ENCODE assay signal across 8 cellular contexts in genomic region chr11:31487848-31488247, GRCh38. TPM values are rescaled to one million over a fixed set of nuclear protein-coding genes. Genes with fewer than 3 reads are reported as not detected.
DNase-seq lines count a peak whose midpoint lies in the region; ATAC-seq and TF ChIP-seq lines count a peak whose summit lies in the region.

No MANE protein-coding gene starts in this region.

- peaks cover 0 to 8% (median 7%) of the 10 kb centered on the region in 4 donors for H3K4me1 ChIP-seq in esophagus muscularis mucosa

- H3K4me3 Mint-ChIP-seq in activated T-cell treated with anti-CD3 and anti-CD28 coated beads, Interleukin-2, amount 50 U/mL, for 72 hours, result no peak overlapping the region

- no peak for TF ChIP-seq EP300 in esophagus muscularis mucosa (IDR thresholded peaks at IDR 0.05)

- H3K9me3 Mint-ChIP-seq in activated T-cell treated with anti-CD3 and anti-CD28 coated beads, Interleukin-2, amount 50 U/mL, for 72 hours, result no peaks in the 10 kb centered on the region

- ATAC-seq in GM18907 (IDR thresholded peaks at IDR 0.05; ENCODE audit: unreplicated experiment) (peak; percentile 78), GM19324 (IDR thresholded peaks at IDR 0.05; ENCODE audit: low FRiP score, unreplicated experiment) (no peak)
- ATAC-seq in activated T-cell treated with anti-CD3 and anti-CD28 coated beads, Interleukin-2, amount 50 U/mL, for 72 hours (replicated peaks in 1 of 2), result no peak

- 35% methylated on average over 1 of the region's 1 CpG for WGBS in esophagus muscularis mucosa

- no peak overlapping the region for H3K27ac Mint-ChIP-seq in activated T-cell treated with anti-CD3 and anti-CD28 coated beads, Interleukin-2, amount 50 U/mL, for 72 hours

- intact Hi-C loops in esophagus muscularis mucosa (cut with DNase I), result no loop called here

- H3K27ac ChIP-seq in esophagus muscularis mucosa (replicated peaks in 1 of 4), result no peak overlapping the region

- no peaks in the 10 kb centered on the region for H3K9me3 ChIP-seq in esophagus muscularis mucosa

- DNase-seq in AML-193 (lab: John Stamatoyannopoulos, UW), result peak; percentile 38 to 52
- peak; percentile 23 for DNase-seq in NCI-H526 treated with DMSO at 0.1 percent for 48 hours (lab: John Stamatoyannopoulos, UW)
- DNase-seq in esophagus muscularis mucosa (ENCODE audit: extremely low spot score), result no peak
- peak; percentile 72 for DNase-seq in renal cortical epithelial cell (ENCODE audit: low read depth)
- DNase-seq in central memory CD4-positive, alpha-beta T cell, result no peak
- no peak for DNase-seq in activated T-cell treated with anti-CD3 and anti-CD28 coated beads, Interleukin-2, amount 50 U/mL, for 72 hours

- no peak for TF ChIP-seq POLR2A in esophagus muscularis mucosa (IDR thresholded peaks at IDR 0.05; ENCODE audit: low read depth)

- H3K36me3 Mint-ChIP-seq in activated T-cell treated with anti-CD3 and anti-CD28 coated beads, Interleukin-2, amount 50 U/mL, for 72 hours (ENCODE audit: insufficient read depth in 2 of 2), result peaks cover 2 to 3% of the 10 kb centered on the region in 2 donors

- peak; percentile 25 to 33 (median 29) for TF ChIP-seq CTCF in esophagus muscularis mucosa (IDR thresholded peaks at IDR 0.05)

- no peaks in the 10 kb centered on the region for H3K27me3 ChIP-seq in esophagus muscularis mucosa

- H3K36me3 ChIP-seq in esophagus muscularis mucosa, result no peaks in the 10 kb centered on the region

- no peak overlapping the region for H3K4me3 ChIP-seq in esophagus muscularis mucosa

- H3K4me1 Mint-ChIP-seq in activated T-cell treated with anti-CD3 and anti-CD28 coated beads, Interleukin-2, amount 50 U/mL, for 72 hours (ENCODE audit: low read depth), result peaks cover 15% of the 10 kb centered on the region

- no peaks in the 10 kb centered on the region for H3K27me3 Mint-ChIP-seq in activated T-cell treated with anti-CD3 and anti-CD28 coated beads, Interleukin-2, amount 50 U/mL, for 72 hours (ENCODE audit: low read depth)

RNA-seq across cellular contexts. Expression of gene IMMP1L, which starts 21.6 kb away (rescaled TPM):
- total RNA-seq in esophagus muscularis mucosa (10 to 100 TPM; 27.8 to 49.8 (median 40.1) TPM), renal cortical epithelial cell (10.6 and 11.6 TPM in 2 replicates)
- 10 to 100 TPM; 27.0 to 33.3 TPM for total RNA-seq in activated T-cell treated with anti-CD3 and anti-CD28 coated beads, Interleukin-2, amount 50 U/mL, for 72 hours

RNA-seq across cellular contexts. Expression of gene ELP4, which starts 21.7 kb away (rescaled TPM):
- total RNA-seq in esophagus muscularis mucosa (10 to 100 TPM; 18.1 to 25.5 (median 19.2) TPM), renal cortical epithelial cell (22.4 and 29.7 TPM in 2 replicates)
- 10 to 100 TPM; 22.7 to 30.0 TPM for total RNA-seq in activated T-cell treated with anti-CD3 and anti-CD28 coated beads, Interleukin-2, amount 50 U/mL, for 72 hours

Comparison
In these comparisons a context has a peak if more than half of its experiments do, and no peak if none do; other contexts are left out.
1. DNase-seq: peak in AML-193 (2 of 2), NCI-H526 treated with DMSO at 0.1 percent for 48 hours (single experiment) and renal cortical epithelial cell (single experiment); none in esophagus muscularis mucosa (single experiment), central memory CD4-positive, alpha-beta T cell (single experiment) and activated T-cell treated with anti-CD3 and anti-CD28 coated beads, Interleukin-2, amount 50 U/mL, for 72 hours (0 of 2).